In genomic region chr10:97292862-97293198, GRCh38 we compare ENCODE assay signal across 1 cellular context.
A peak's percentile ranks its signal among the peaks of the same experiment; 100 is the strongest.
TF ChIP-seq lines count a peak whose summit lies in the region.

No MANE protein-coding gene starts in this region.

TF ChIP-seq in K562, 482 proteins besides CTCF, POLR2A, EP300 and RAD21:
- TF ChIP-seq SRSF1 (IDR thresholded peaks at IDR 0.05; ENCODE audit: low read depth, low read length) (no peak), MEIS2 (IDR thresholded peaks at IDR 0.05; ENCODE audit: partially characterized antibody) (peak; percentile 1), ZNF184 (CRISPR knock-in tag; IDR thresholded peaks at IDR 0.05) (no peak), MAFF (IDR thresholded peaks at IDR 0.05; ENCODE audit: low read length) (peak; percentile 52; the same call in 1 of the 2 replicates), NR2C2 (CRISPR knock-in tag; IDR thresholded peaks at IDR 0.05) (no peak), NR2C2 (tag; IDR thresholded peaks at IDR 0.05) (peak; percentile 9; the same call in 1 of the 2 replicates), ZNF740 (CRISPR knock-in tag; IDR thresholded peaks at IDR 0.05) (no peak), ZNF740 (tag; IDR thresholded peaks at IDR 0.05) (no peak), MAFG (tag; conservative IDR thresholded peaks at IDR 0.05) (peak; percentile 74), SIX5 (IDR thresholded peaks at IDR 0.05; ENCODE audit: borderline replicate concordance in 1 of 2, insufficient read depth in 1 of 2, low read depth in 1 of 2, low read length in 2 of 2) (peak in 1 of 2 experiments; percentile 57; a peak in 2 of 4 replicates), NFE2L1 (tag; IDR thresholded peaks at IDR 0.05; ENCODE audit: borderline replicate concordance, low read depth) (peak; percentile 61; the same call in 1 of the 2 replicates), ZNF316 (IDR thresholded peaks at IDR 0.05) (peak; percentile 80), FOXK2 (conservative IDR thresholded peaks at IDR 0.05 in 1 of 2, IDR thresholded peaks at IDR 0.05 in 1 of 2; ENCODE audit: low read depth in 2 of 2) (no peak), NFE2 (IDR thresholded peaks at IDR 0.05; ENCODE audit: low read depth) (peak; percentile 44), C11orf30 (IDR thresholded peaks at IDR 0.05; ENCODE audit: low read depth) (peak; percentile 28; the same call in 1 of the 2 replicates)
- TF ChIP-seq, protein P1, sequence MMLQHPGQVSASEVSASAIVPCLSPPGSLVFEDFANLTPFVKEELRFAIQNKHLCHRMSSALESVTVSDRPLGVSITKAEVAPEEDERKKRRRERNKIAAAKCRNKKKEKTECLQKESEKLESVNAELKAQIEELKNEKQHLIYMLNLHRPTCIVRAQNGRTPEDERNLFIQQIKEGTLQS (IDR thresholded peaks at IDR 0.05): peak; percentile 20; the same call in 1 of the 2 replicates
- TF ChIP-seq, protein P1 (CRISPR knock-in tag; conservative IDR thresholded peaks at IDR 0.05): no peak
- TF ChIP-seq, protein P2, sequence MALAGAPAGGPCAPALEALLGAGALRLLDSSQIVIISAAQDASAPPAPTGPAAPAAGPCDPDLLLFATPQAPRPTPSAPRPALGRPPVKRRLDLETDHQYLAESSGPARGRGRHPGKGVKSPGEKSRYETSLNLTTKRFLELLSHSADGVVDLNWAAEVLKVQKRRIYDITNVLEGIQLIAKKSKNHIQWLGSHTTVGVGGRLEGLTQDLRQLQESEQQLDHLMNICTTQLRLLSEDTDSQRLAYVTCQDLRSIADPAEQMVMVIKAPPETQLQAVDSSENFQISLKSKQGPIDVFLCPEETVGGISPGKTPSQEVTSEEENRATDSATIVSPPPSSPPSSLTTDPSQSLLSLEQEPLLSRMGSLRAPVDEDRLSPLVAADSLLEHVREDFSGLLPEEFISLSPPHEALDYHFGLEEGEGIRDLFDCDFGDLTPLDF (CRISPR knock-in tag; IDR thresholded peaks at IDR 0.05): no peak
- TF ChIP-seq, protein P3, sequence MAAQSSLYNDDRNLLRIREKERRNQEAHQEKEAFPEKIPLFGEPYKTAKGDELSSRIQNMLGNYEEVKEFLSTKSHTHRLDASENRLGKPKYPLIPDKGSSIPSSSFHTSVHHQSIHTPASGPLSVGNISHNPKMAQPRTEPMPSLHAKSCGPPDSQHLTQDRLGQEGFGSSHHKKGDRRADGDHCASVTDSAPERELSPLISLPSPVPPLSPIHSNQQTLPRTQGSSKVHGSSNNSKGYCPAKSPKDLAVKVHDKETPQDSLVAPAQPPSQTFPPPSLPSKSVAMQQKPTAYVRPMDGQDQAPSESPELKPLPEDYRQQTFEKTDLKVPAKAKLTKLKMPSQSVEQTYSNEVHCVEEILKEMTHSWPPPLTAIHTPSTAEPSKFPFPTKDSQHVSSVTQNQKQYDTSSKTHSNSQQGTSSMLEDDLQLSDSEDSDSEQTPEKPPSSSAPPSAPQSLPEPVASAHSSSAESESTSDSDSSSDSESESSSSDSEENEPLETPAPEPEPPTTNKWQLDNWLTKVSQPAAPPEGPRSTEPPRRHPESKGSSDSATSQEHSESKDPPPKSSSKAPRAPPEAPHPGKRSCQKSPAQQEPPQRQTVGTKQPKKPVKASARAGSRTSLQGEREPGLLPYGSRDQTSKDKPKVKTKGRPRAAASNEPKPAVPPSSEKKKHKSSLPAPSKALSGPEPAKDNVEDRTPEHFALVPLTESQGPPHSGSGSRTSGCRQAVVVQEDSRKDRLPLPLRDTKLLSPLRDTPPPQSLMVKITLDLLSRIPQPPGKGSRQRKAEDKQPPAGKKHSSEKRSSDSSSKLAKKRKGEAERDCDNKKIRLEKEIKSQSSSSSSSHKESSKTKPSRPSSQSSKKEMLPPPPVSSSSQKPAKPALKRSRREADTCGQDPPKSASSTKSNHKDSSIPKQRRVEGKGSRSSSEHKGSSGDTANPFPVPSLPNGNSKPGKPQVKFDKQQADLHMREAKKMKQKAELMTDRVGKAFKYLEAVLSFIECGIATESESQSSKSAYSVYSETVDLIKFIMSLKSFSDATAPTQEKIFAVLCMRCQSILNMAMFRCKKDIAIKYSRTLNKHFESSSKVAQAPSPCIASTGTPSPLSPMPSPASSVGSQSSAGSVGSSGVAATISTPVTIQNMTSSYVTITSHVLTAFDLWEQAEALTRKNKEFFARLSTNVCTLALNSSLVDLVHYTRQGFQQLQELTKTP (IDR thresholded peaks at IDR 0.05; ENCODE audit: low read depth in 1 of 2, partially characterized antibody in 2 of 2): peak in 1 of 2 experiments; percentile 85
